Comparison of ENCODE assay signal across 16 cellular contexts in genomic region chr15:65092046-65092770, GRCh38. TPM values are rescaled to one million over a fixed set of nuclear protein-coding genes. Genes with fewer than 3 reads are reported as not detected.
DNase-seq lines count a peak whose midpoint lies in the region; ATAC-seq and TF ChIP-seq lines count a peak whose summit lies in the region.
"Had no signal": no experiment of that assay in that cellular context is flagged by ENCODE, and none has a peak within 500 bp of the region (broad histone marks: within the 10 kb centered on the region; RNA-seq: fewer than 3 reads in every experiment).

No MANE protein-coding gene starts in this region.

- no peak for TF ChIP-seq CTCF in left ventricle myocardium inferior (IDR thresholded peaks at IDR 0.05; ENCODE audit: borderline replicate concordance)
- no peak for TF ChIP-seq CTCF in vagina (IDR thresholded peaks at IDR 0.05)
- TF ChIP-seq CTCF in prostate gland (IDR thresholded peaks at IDR 0.05) = no peak

- no peaks in the 10 kb centered on the region for H3K36me3 Mint-ChIP-seq in activated naive CD8-positive, alpha-beta T cell treated with anti-CD3 and anti-CD28 coated beads for 36 hours

- DNase-seq in left ventricle myocardium inferior = no peak
- DNase-seq in left ventricle myocardium superior = no peak
- peak; percentile 50 for DNase-seq in left kidney (ENCODE audit: low read depth, low spot score)
- peak; percentile 45 for DNase-seq in sciatic nerve (ENCODE audit: low spot score)
- DNase-seq in vagina (ENCODE audit: extremely low spot score in 2 of 2) = no peak
- DNase-seq in prostate gland (ENCODE audit: low spot score) = no peak
- no peak for DNase-seq in NCI-H1436 (lab: John Stamatoyannopoulos, UW)
- DNase-seq in activated naive CD8-positive, alpha-beta T cell treated with anti-CD3 and anti-CD28 coated beads for 36 hours = no peak
- DNase-seq: CD4-positive, alpha-beta memory T cell; GM23248; KG1; NCI-H1048; NCI-H524 had no signal

- H3K9me3 ChIP-seq in left ventricle myocardium inferior (replicated peaks) (no peaks in the 10 kb centered on the region), vagina (no peaks in the 10 kb centered on the region), prostate gland (no peaks in the 10 kb centered on the region)

- ATAC-seq in left ventricle myocardium superior (no peak), sciatic nerve (no peak)

- peaks cover 68% of the 10 kb centered on the region for H3K4me1 ChIP-seq in left ventricle myocardium inferior
- H3K4me1 ChIP-seq in vagina = peaks cover 33% of the 10 kb centered on the region
- H3K4me1 ChIP-seq in prostate gland (replicated peaks) = no peaks in the 10 kb centered on the region

- no peak overlapping the region for H3K4me3 Mint-ChIP-seq in activated naive CD8-positive, alpha-beta T cell treated with anti-CD3 and anti-CD28 coated beads for 36 hours
- H3K4me3 Mint-ChIP-seq: B cell; CD4-positive, alpha-beta memory T cell had no signal

- intact Hi-C loops in left ventricle myocardium inferior (cut with micrococcal nuclease) = no loop called here
- intact Hi-C loops in left ventricle myocardium superior (cut with micrococcal nuclease) = no loop called here
- intact Hi-C loops in sciatic nerve (cut with DNase I) = no loop called here
- intact Hi-C loops in vagina (cut with DNase I) = no loop called here
- intact Hi-C loops in prostate gland (cut with DNase I) = no loop called here

- no peaks in the 10 kb centered on the region for H3K9me3 Mint-ChIP-seq in activated naive CD8-positive, alpha-beta T cell treated with anti-CD3 and anti-CD28 coated beads for 36 hours
- H3K9me3 Mint-ChIP-seq: CD4-positive, alpha-beta memory T cell had no signal

- H3K4me3 ChIP-seq in left ventricle myocardium inferior (no peak overlapping the region), vagina (no peak overlapping the region), prostate gland (no peak overlapping the region)
- H3K4me3 ChIP-seq: GM23248 had no signal

- H3K36me3 ChIP-seq in left ventricle myocardium inferior (no peaks in the 10 kb centered on the region), vagina (no peaks in the 10 kb centered on the region), prostate gland (no peaks in the 10 kb centered on the region)

- no peaks in the 10 kb centered on the region for H3K4me1 Mint-ChIP-seq in activated naive CD8-positive, alpha-beta T cell treated with anti-CD3 and anti-CD28 coated beads for 36 hours
- H3K4me1 Mint-ChIP-seq: B cell; CD4-positive, alpha-beta memory T cell had no signal

- H3K27ac Mint-ChIP-seq in activated naive CD8-positive, alpha-beta T cell treated with anti-CD3 and anti-CD28 coated beads for 36 hours = no peak overlapping the region
- H3K27ac Mint-ChIP-seq: B cell had no signal

- WGBS in prostate gland = 66% methylated on average over 10 of the region's 10 CpGs

- peak overlapping the region; percentile 12 for H3K27ac ChIP-seq in left ventricle myocardium inferior (replicated peaks)
- H3K27ac ChIP-seq in vagina = peak overlapping the region; percentile 18
- peak overlapping the region in 1 of 2 donors; percentile 17 for H3K27ac ChIP-seq in prostate gland
- H3K27ac ChIP-seq: 22Rv1, GM23248 had no signal

- H3K27me3 ChIP-seq in left ventricle myocardium inferior (ENCODE audit: low read depth) = no peaks in the 10 kb centered on the region
- no peaks in the 10 kb centered on the region for H3K27me3 ChIP-seq in vagina
- H3K27me3 ChIP-seq in prostate gland (replicated peaks; ENCODE audit: insufficient read depth) = no peaks in the 10 kb centered on the region

- no peak for TF ChIP-seq POLR2A in vagina (IDR thresholded peaks at IDR 0.05)
- no peak for TF ChIP-seq POLR2A in prostate gland (IDR thresholded peaks at IDR 0.05)

- no peaks in the 10 kb centered on the region for H3K27me3 Mint-ChIP-seq in activated naive CD8-positive, alpha-beta T cell treated with anti-CD3 and anti-CD28 coated beads for 36 hours
- H3K27me3 Mint-ChIP-seq: B cell; CD4-positive, alpha-beta memory T cell had no signal

RNA-seq across cellular contexts. Expression of gene KBTBD13, which starts 15.7 kb away (rescaled TPM):
- total RNA-seq in left ventricle myocardium inferior (5.2 TPM), left ventricle myocardium superior (10.6 TPM), sciatic nerve (0.27 TPM), vagina (not detected), prostate gland (under 1 TPM in 1 of 2 donors, not detected in 1; 0.57 TPM)
- not detected for total RNA-seq in activated naive CD8-positive, alpha-beta T cell treated with anti-CD3 and anti-CD28 coated beads for 36 hours
- total RNA-seq: B cell; CD4-positive, alpha-beta memory T cell; GM23248; M059J had no signal

RNA-seq across cellular contexts. Expression of gene UBAP1L, which starts 22.8 kb away (rescaled TPM):
- 1.8 TPM for total RNA-seq in left ventricle myocardium inferior
- 1.3 TPM for total RNA-seq in left ventricle myocardium superior
- total RNA-seq in sciatic nerve = 13.4 TPM
- 5.4 TPM for total RNA-seq in vagina
- total RNA-seq in prostate gland = 1 to 10 TPM; 1.9 to 8.5 TPM
- total RNA-seq in activated naive CD8-positive, alpha-beta T cell treated with anti-CD3 and anti-CD28 coated beads for 36 hours = 1 to 10 TPM; 2.2 to 2.7 TPM

RNA-seq across cellular contexts. Expression of gene RASL12, which starts 24.4 kb away (rescaled TPM):
- 12.9 TPM for total RNA-seq in left ventricle myocardium inferior
- 18.9 TPM for total RNA-seq in left ventricle myocardium superior
- 23.0 TPM for total RNA-seq in sciatic nerve
- total RNA-seq in vagina = 85.7 TPM
- 100 to 1,000 TPM in 1 of 2 donors, 10 to 100 TPM in 1; 56.3 to 124 TPM for total RNA-seq in prostate gland
- total RNA-seq in activated naive CD8-positive, alpha-beta T cell treated with anti-CD3 and anti-CD28 coated beads for 36 hours = not detected
- total RNA-seq: B cell; CD4-positive, alpha-beta memory T cell; GM23248; M059J had no signal

RNA-seq across cellular contexts. Expression of gene PDCD7, which starts 41.4 kb away (rescaled TPM):
- total RNA-seq in left ventricle myocardium inferior = 14.5 TPM
- 15.8 TPM for total RNA-seq in left ventricle myocardium superior
- total RNA-seq in sciatic nerve = 29.6 TPM
- 16.5 TPM for total RNA-seq in vagina
- total RNA-seq in prostate gland = 10 to 100 TPM; 30.8 to 43.6 TPM
- 10 to 100 TPM; 33.1 to 34.3 TPM for total RNA-seq in activated naive CD8-positive, alpha-beta T cell treated with anti-CD3 and anti-CD28 coated beads for 36 hours

RNA-seq across cellular contexts. Expression of gene SLC51B, which starts 47.0 kb away (rescaled TPM):
- total RNA-seq in left ventricle myocardium inferior (not detected), left ventricle myocardium superior (not detected), sciatic nerve (0.53 TPM), vagina (not detected), prostate gland (under 1 TPM in 1 of 2 donors, not detected in 1; 0.68 TPM)
- total RNA-seq in activated naive CD8-positive, alpha-beta T cell treated with anti-CD3 and anti-CD28 coated beads for 36 hours = not detected
- total RNA-seq: B cell; CD4-positive, alpha-beta memory T cell; GM23248; M059J had no signal

Comparison
In these comparisons a context has a peak if more than half of its experiments do, and no peak if none do; other contexts are left out.
1. DNase-seq: peak in left kidney (single experiment) and sciatic nerve (single experiment); none in left ventricle myocardium inferior (single experiment), left ventricle myocardium superior (single experiment), vagina (0 of 2), prostate gland (single experiment), NCI-H1436 (single experiment) and activated naive CD8-positive, alpha-beta T cell treated with anti-CD3 and anti-CD28 coated beads for 36 hours (single experiment).
2. RNA of gene RASL12, which starts 24.4 kb away (total RNA-seq): 56.3 to 124 TPM in prostate gland, 85.7 TPM in vagina (single experiment), 23.0 TPM in sciatic nerve (single experiment), 18.9 TPM in left ventricle myocardium superior (single experiment) and 12.9 TPM in left ventricle myocardium inferior (single experiment); not detected in activated naive CD8-positive, alpha-beta T cell treated with anti-CD3 and anti-CD28 coated beads for 36 hours; every median in the first group is over 10 times any median in the second.